22 cellular contexts compared by ENCODE assay signal in the genomic region with DNA sequence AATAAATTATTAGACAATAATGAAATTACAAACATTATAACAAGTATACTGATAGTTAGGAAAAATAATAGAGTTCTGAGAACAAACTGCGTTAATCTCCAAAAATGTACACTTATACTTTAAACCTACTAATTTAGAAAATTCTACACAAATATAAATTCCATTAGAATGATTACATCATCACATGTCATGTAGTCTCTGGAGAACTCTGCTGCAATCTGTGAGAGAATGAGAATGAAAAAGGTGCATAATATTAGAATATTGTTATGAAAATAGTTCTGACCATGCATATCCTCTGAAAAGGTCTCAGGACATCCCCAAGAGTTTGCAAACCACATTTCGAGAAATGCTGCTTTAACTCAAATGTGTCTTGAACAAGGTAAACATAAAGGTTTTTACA.
"Had no signal": no experiment of that assay in that cellular context is flagged by ENCODE, and none has a peak within 500 bp of the region (broad histone marks: within the 10 kb centered on the region; RNA-seq: fewer than 3 reads in every experiment).

No MANE protein-coding gene starts in this region.

- H3K9me3 ChIP-seq: left lung, lower lobe of right lung, ovary, spleen, tibial artery, upper lobe of left lung, uterus had no signal

- H3K27ac ChIP-seq: coronary artery, lower lobe of right lung, neural progenitor cell, ovary, tibial artery had no signal

- H2AFZ ChIP-seq: neural progenitor cell had no signal

- ATAC-seq: left lung; lower lobe of right lung; natural killer cell treated with Interleukin-12 subunit alpha and Interleukin-12 subunit beta and Interleukin-15 and Interleukin-18, amount 100 ng/mL, for 72 hours; right cardiac atrium; stimulated activated memory B cell treated with anti-CD40 and anti-IgM and Interleukin-4, amounts not matched to agents 10 μg/mL and 1 μg/mL and 100 μg/mL, for 72 hours had no signal

- H3K9ac ChIP-seq: neural progenitor cell had no signal

- H3K36me3 ChIP-seq: left lung, lower lobe of right lung, neural progenitor cell, ovary, spleen, tibial artery, upper lobe of left lung had no signal

- H3K4me2 ChIP-seq: neural progenitor cell had no signal

- H3K4me3 ChIP-seq: coronary artery, left lung, lower lobe of right lung, neural progenitor cell, ovary, spleen, tibial artery, upper lobe of left lung, uterus had no signal

- DNase-seq: effector CD4-positive, alpha-beta T cell; endodermal cell; foreskin melanocyte; head of caudate nucleus; hippocampal formation; kidney glomerular epithelial cell; left lung; lower lobe of right lung; nucleus accumbens; ovary; right cardiac atrium; spleen; stimulated activated CD4-positive, alpha-beta T cell treated with anti-CD3 and anti-CD28 coated beads, Interleukin-15, amount 100 ng/mL, for 24 hours; stimulated activated CD4-positive, alpha-beta T cell treated with anti-CD3 and anti-CD28 coated beads, Interleukin-1b, Interleukin-23, amount 100 ng/mL, for 48 hours; stimulated activated CD4-positive, alpha-beta T cell treated with anti-CD3 and anti-CD28 coated beads, Interleukin-4, amount 100 ng/mL, for 24 hours; tibial artery; upper lobe of left lung; uterus had no signal

- H3K27me3 ChIP-seq: left lung, ovary, spleen, tibial artery, upper lobe of left lung, uterus had no signal
